In genomic region chr10:118918689-118919088, GRCh38 we compare ENCODE assay signal across 17 cellular contexts.
DNase-seq lines count a peak whose midpoint lies in the region; ATAC-seq, FAIRE-seq and TF ChIP-seq lines count a peak whose summit lies in the region.
"Had no signal": no experiment of that assay in that cellular context is flagged by ENCODE, and none has a peak within 500 bp of the region (broad histone marks: within the 10 kb centered on the region; RNA-seq: fewer than 3 reads in every experiment).

No MANE protein-coding gene starts in this region.

- no peaks in the 10 kb centered on the region for H4K20me1 ChIP-seq in endothelial cell of umbilical vein (replicated peaks; ENCODE audit: control insufficient read depth, extremely low read depth, insufficient read depth, low read length)
- H4K20me1 ChIP-seq: BLaER1 treated with 17β-estradiol and CSF1 and Interleukin-3, amounts not matched to agents 10 nM and 100 nM had no signal

- no peak for TF ChIP-seq CTCF in endothelial cell of umbilical vein (IDR thresholded peaks at IDR 0.05; ENCODE audit: extremely low read depth in 1 of 2, insufficient read depth in 1 of 2, low read depth in 1 of 2, low read length in 2 of 2)
- TF ChIP-seq CTCF in osteocyte (IDR thresholded peaks at IDR 0.05): no peak
- no peak for TF ChIP-seq CTCF in RWPE1 (conservative IDR thresholded peaks at IDR 0.05; ENCODE audit: low read depth)

- intact Hi-C loops in endothelial cell of umbilical vein (cut with micrococcal nuclease): no loop called here

- H3K9me1 ChIP-seq in endothelial cell of umbilical vein (replicated peaks; ENCODE audit: control insufficient read depth, extremely low read depth, insufficient read depth, low read length): no peaks in the 10 kb centered on the region

- H3K4me3 Mint-ChIP-seq in osteocyte (ENCODE audit: unreplicated experiment): no peak overlapping the region

- TF ChIP-seq POLR2A in endothelial cell of umbilical vein (IDR thresholded peaks at IDR 0.05; ENCODE audit: low read depth, low read length): no peak

- H2AFZ ChIP-seq in endothelial cell of umbilical vein (ENCODE audit: low read depth, low read length): no peak overlapping the region

- DNase-seq in EL (peak; percentile 15), NCI-H2171 (lab: John Stamatoyannopoulos, UW) (peak; percentile 19), endothelial cell of umbilical vein (ENCODE audit: low read depth, low spot score) (peak; percentile 41), osteocyte (ENCODE audit: extremely low spot score, unreplicated experiment) (peak; percentile 17), RWPE1 (ENCODE audit: low spot score) (no peak)
- DNase-seq: DMS79, NCI-H1105 treated with DMSO at 0.1 percent for 48 hours, NCI-H1694, NCI-H2081 treated with DMSO at 0.1 percent for 48 hours, NCI-H510A, Peyer's patch had no signal

- H3K4me2 ChIP-seq in endothelial cell of umbilical vein (ENCODE audit: insufficient read depth, low read length): no peak overlapping the region

- no peaks in the 10 kb centered on the region for H3K4me1 Mint-ChIP-seq in osteocyte (ENCODE audit: unreplicated experiment)

- H3K9me3 ChIP-seq in endothelial cell of umbilical vein (replicated peaks; ENCODE audit: control insufficient read depth, insufficient read depth, low read length): no peaks in the 10 kb centered on the region
- H3K9me3 ChIP-seq: BLaER1 treated with 17β-estradiol and CSF1 and Interleukin-3, amounts not matched to agents 10 nM and 100 nM; HAP-1; Peyer's patch had no signal

- no peak overlapping the region for H3K9ac ChIP-seq in endothelial cell of umbilical vein (replicated peaks; ENCODE audit: extremely low read depth, insufficient read depth, low read length)
- H3K9ac ChIP-seq: BLaER1 treated with 17β-estradiol and CSF1 and Interleukin-3, amounts not matched to agents 10 nM and 100 nM had no signal

- POLR2A ChIA-PET in endothelial cell of umbilical vein (lab: Charles Lee): no interaction called here
- POLR2A ChIA-PET in RWPE1 (lab: Yijun Ruan, JAX; ENCODE audit: low non-redundant PET): no interaction called here

- H3K27me3 ChIP-seq in endothelial cell of umbilical vein (ENCODE audit: control insufficient read depth in 2 of 2, insufficient read depth in 2 of 2, low read length in 2 of 2): peaks cover 16 to 27% of the 10 kb centered on the region in 2 experiments
- H3K27me3 ChIP-seq: BLaER1 treated with 17β-estradiol and CSF1 and Interleukin-3, amounts not matched to agents 10 nM and 100 nM; Peyer's patch had no signal

- no peaks in the 10 kb centered on the region for H3K9me3 Mint-ChIP-seq in osteocyte (ENCODE audit: unreplicated experiment)

- peaks cover 4% of the 10 kb centered on the region for H3K4me1 ChIP-seq in endothelial cell of umbilical vein (ENCODE audit: control insufficient read depth, extremely low read depth, insufficient read depth, low read length)
- H3K4me1 ChIP-seq: HAP-1, Peyer's patch had no signal

- H3K79me2 ChIP-seq in endothelial cell of umbilical vein (ENCODE audit: control insufficient read depth, insufficient read depth, low read length): no peaks in the 10 kb centered on the region

- CTCF ChIA-PET in endothelial cell of umbilical vein (lab: Charles Lee): interaction anchor here (1.1 kb wide), 1 partner anchor 11 kb away, joined by 3 read pairs; no protein-coding TSS in a partner anchor
- CTCF ChIA-PET in RWPE1 (lab: Yijun Ruan, JAX): no interaction called here

- peaks cover 2% of the 10 kb centered on the region for H3K27me3 Mint-ChIP-seq in osteocyte (ENCODE audit: unreplicated experiment)

- H3K27ac ChIP-seq in endothelial cell of umbilical vein (ENCODE audit: insufficient read depth, low read depth, low read length): no peak overlapping the region
- no peak overlapping the region for H3K27ac ChIP-seq in RWPE1
- H3K27ac ChIP-seq: BLaER1 treated with 17β-estradiol and CSF1 and Interleukin-3, amounts not matched to agents 10 nM and 100 nM; Peyer's patch had no signal

- H3K36me3 ChIP-seq in endothelial cell of umbilical vein (ENCODE audit: control insufficient read depth in 2 of 2, extremely low read depth in 1 of 2, insufficient read depth in 2 of 2, low read length in 2 of 2): no peaks in the 10 kb centered on the region
- H3K36me3 ChIP-seq: BLaER1 treated with 17β-estradiol and CSF1 and Interleukin-3, amounts not matched to agents 10 nM and 100 nM; HAP-1; Peyer's patch had no signal

- no peaks in the 10 kb centered on the region for H3K36me3 Mint-ChIP-seq in osteocyte (ENCODE audit: unreplicated experiment)

- dilution Hi-C loops in endothelial cell of umbilical vein (cut with MboI; ENCODE audit: extremely low pct_ligation_motif_present, low sequenced_read_pairs): no loop called here

- H3K27ac Mint-ChIP-seq in osteocyte (ENCODE audit: unreplicated experiment): no peak overlapping the region

- H3K4me3 ChIP-seq in endothelial cell of umbilical vein (replicated peaks in 1 of 3; ENCODE audit: insufficient read depth in 1 of 3, low read depth in 1 of 3, low read length in 3 of 3): no peak overlapping the region
- H3K4me3 ChIP-seq: BLaER1 treated with 17β-estradiol and CSF1 and Interleukin-3, amounts not matched to agents 10 nM and 100 nM; HAP-1; K562; Peyer's patch had no signal

- no peak for ATAC-seq in GM19023 (IDR thresholded peaks at IDR 0.05; ENCODE audit: unreplicated experiment)
- ATAC-seq in HG03025 (IDR thresholded peaks at IDR 0.05; ENCODE audit: low FRiP score, unreplicated experiment): no peak
- ATAC-seq: K562, Right ventricle myocardium inferior had no signal

- BruUV-seq in endothelial cell of umbilical vein (replicated peaks; lab: Mats Ljungman, UMichigan): no TSS peak

- FAIRE-seq in endothelial cell of umbilical vein (lab: Jason Lieb, UNC): peak; percentile 81
- FAIRE-seq: K562 had no signal

TF ChIP-seq in endothelial cell of umbilical vein, 7 proteins besides CTCF, POLR2A, EP300 and RAD21:
- TF ChIP-seq EZH2 (IDR thresholded peaks at IDR 0.05; ENCODE audit: borderline replicate concordance, low read depth, low read length, severe bottlenecking): no peak
- TF ChIP-seq MYC (IDR thresholded peaks at IDR 0.05; ENCODE audit: low read depth, low read length): no peak
- TF ChIP-seq GATA2 (IDR thresholded peaks at IDR 0.05; ENCODE audit: insufficient read depth, insufficient read length, low read depth, low read length): peak; percentile 88
- peak; percentile 53 for TF ChIP-seq POLR2AphosphoS5 (IDR thresholded peaks at IDR 0.05; ENCODE audit: insufficient read depth, low read depth, low read length)
- peak; percentile 37 for TF ChIP-seq JUN (IDR thresholded peaks at IDR 0.05; ENCODE audit: borderline replicate concordance, insufficient read depth, insufficient read length, low read depth)
- peak; percentile 87 for TF ChIP-seq FOS (IDR thresholded peaks at IDR 0.05; ENCODE audit: borderline replicate concordance, insufficient read depth, low read length)
